Comparison of ENCODE assay signal across 2 cellular contexts in genomic region chr4:1310796-1311715, GRCh38.
TF ChIP-seq lines count a peak whose summit lies in the region.

No MANE protein-coding gene starts in this region.

TF ChIP-seq in SK-N-SH, 30 proteins besides CTCF, POLR2A, EP300 and RAD21 (continued from another document):
- TF ChIP-seq USF2 (IDR thresholded peaks at IDR 0.05; ENCODE audit: borderline replicate concordance, low read depth, low read length): no peak
- no peak for TF ChIP-seq ZBTB33 (IDR thresholded peaks at IDR 0.05; ENCODE audit: borderline replicate concordance, low read depth)
- TF ChIP-seq PBX3 (IDR thresholded peaks at IDR 0.05): no peak
- no peak for TF ChIP-seq MAX (IDR thresholded peaks at IDR 0.05; ENCODE audit: low read depth)
- TF ChIP-seq REST (IDR thresholded peaks at IDR 0.05; ENCODE audit: low read depth, low read length): no peak
- TF ChIP-seq CHD2 (IDR thresholded peaks at IDR 0.05; ENCODE audit: low read length, partially characterized antibody): no peak
- TF ChIP-seq RXRA (IDR thresholded peaks at IDR 0.05; ENCODE audit: borderline replicate concordance, low read depth): no peak
- no peak for TF ChIP-seq NRF1 (IDR thresholded peaks at IDR 0.05; ENCODE audit: low read depth, low read length)
- TF ChIP-seq JUND (IDR thresholded peaks at IDR 0.05): no peak
- TF ChIP-seq NFIC (IDR thresholded peaks at IDR 0.05; ENCODE audit: borderline replicate concordance): no peak
- no peak for TF ChIP-seq TCF12 (IDR thresholded peaks at IDR 0.05)
- no peak for TF ChIP-seq SIN3A (IDR thresholded peaks at IDR 0.05; ENCODE audit: borderline replicate concordance, low read depth, low read length)

TF ChIP-seq in SK-N-SH treated with all-trans-retinoic acid at 6 μM for 48 hours, 23 proteins besides CTCF, POLR2A, EP300 and RAD21 (continued from another document):
- no peak for TF ChIP-seq TSHZ2 (CRISPR knock-in tag; IDR thresholded peaks at IDR 0.05)
- no peak for TF ChIP-seq BACH2 (CRISPR knock-in tag; IDR thresholded peaks at IDR 0.05; ENCODE audit: borderline replicate concordance)
- TF ChIP-seq OSR1 (CRISPR knock-in tag; IDR thresholded peaks at IDR 0.05): no peak
- TF ChIP-seq ZNF565 (CRISPR knock-in tag; conservative IDR thresholded peaks at IDR 0.05; ENCODE audit: low read depth): no peak
- no peak for TF ChIP-seq PPARA (CRISPR knock-in tag; IDR thresholded peaks at IDR 0.05; ENCODE audit: borderline replicate concordance)
- TF ChIP-seq ZFP30 (CRISPR knock-in tag; IDR thresholded peaks at IDR 0.05): no peak
- TF ChIP-seq TCF4 (CRISPR knock-in tag; IDR thresholded peaks at IDR 0.05; ENCODE audit: borderline replicate concordance): no peak
- no peak for TF ChIP-seq ISL1 (CRISPR knock-in tag; IDR thresholded peaks at IDR 0.05)
- TF ChIP-seq ZC3H10 (CRISPR knock-in tag; IDR thresholded peaks at IDR 0.05): no peak
TF ChIP-seq in SK-N-SH treated with all-trans-retinoic acid at 6 μM for 48 hours: peak in this region for 0.
